9 cellular contexts compared by ENCODE assay signal in the genomic region with DNA sequence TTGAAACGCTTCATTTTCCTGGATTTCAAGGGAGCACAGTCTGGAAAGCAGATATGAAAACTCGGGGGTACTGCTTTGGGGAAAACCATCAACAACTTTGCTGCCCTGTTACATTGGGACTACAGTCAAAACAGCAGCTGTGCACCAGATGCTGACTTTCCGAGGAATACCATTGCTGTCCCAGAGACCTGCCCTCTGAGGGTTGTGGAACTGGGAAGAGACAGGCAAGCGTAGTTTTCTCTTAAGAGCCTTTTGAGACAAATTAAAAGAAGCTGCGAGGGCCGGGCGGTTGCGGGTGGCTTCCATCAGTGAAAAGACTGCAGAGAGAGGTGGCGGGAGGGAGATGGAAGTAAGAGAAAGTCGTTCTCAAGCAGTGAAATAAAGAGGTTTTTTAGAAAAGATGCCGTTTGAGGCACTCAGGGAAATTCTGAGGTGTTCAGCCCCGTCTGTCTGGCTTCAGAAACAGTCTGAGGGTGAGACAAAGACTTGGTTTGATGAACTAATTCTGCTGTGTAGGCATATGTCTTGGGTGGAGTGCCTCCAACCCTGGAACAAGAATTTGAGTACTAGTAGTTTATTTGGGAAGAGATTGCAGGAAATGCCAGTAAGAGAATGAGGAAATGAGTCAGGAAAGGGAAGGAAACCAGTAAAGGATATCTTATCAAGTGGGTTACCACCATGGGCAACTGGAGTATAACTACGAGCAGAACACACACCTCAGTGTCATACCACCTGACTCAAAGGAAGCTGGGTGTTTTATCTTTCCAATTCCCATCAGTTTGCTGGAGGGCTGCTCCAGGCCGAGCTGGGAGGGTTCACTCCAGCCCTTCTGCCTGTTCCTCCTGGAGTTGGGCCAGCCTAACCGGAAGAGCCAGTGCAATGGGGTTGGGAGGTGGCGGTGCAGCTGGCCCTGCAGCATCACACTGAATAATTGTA.
DNase-seq lines count a peak whose midpoint lies in the region; ATAC-seq and TF ChIP-seq lines count a peak whose summit lies in the region.
"Had no signal": no experiment of that assay in that cellular context is flagged by ENCODE, and none has a peak within 500 bp of the region (broad histone marks: within the 10 kb centered on the region; RNA-seq: fewer than 3 reads in every experiment).

No MANE protein-coding gene starts in this region.

- no peak overlapping the region for H2AFZ ChIP-seq in MM.1S (ENCODE audit: low read length)

- H3K4me1 ChIP-seq in lung (ENCODE audit: control insufficient read depth in 2 of 2, insufficient read depth in 2 of 2, low read length in 2 of 2) (peaks cover 20 to 24% of the 10 kb centered on the region in 2 donors), tibial artery (peaks cover 0 to 82% (median 54%) of the 10 kb centered on the region in 4 donors), MM.1S (ENCODE audit: low read length) (no peaks in the 10 kb centered on the region)

- no peak overlapping the region for H3K4me2 ChIP-seq in MM.1S (ENCODE audit: low read depth, low read length)

- H4K20me1 ChIP-seq in MM.1S (ENCODE audit: insufficient read depth, low read length): no peaks in the 10 kb centered on the region

- no peaks in the 10 kb centered on the region for H3K27me3 ChIP-seq in lung (ENCODE audit: control insufficient read depth, insufficient read depth)
- no peaks in the 10 kb centered on the region for H3K27me3 ChIP-seq in tibial artery
- no peaks in the 10 kb centered on the region for H3K27me3 ChIP-seq in MM.1S (replicated peaks; ENCODE audit: insufficient read depth, low read length)

- peak overlapping the region; percentile 66 for H3K4me3 Mint-ChIP-seq in activated CD4-positive, alpha-beta T cell treated with anti-CD3 and anti-CD28 coated beads, Interleukin-2, amount 10 ng/mL, durations not matched to agents 24 days and 14 days

- intact Hi-C loops in activated CD4-positive, alpha-beta T cell treated with anti-CD3 and anti-CD28 coated beads, Interleukin-2, amount 10 ng/mL, durations not matched to agents 24 days and 14 days (cut with micrococcal nuclease): loop anchor here (2.0 kb wide), 1 partner anchor 15 kb away; no protein-coding TSS in a partner anchor
- intact Hi-C loops in tibial artery (cut with DNase I; ENCODE audit: low total_unique reads): no loop called here

- H3K4me3 ChIP-seq in cardiac fibroblast (replicated peaks in 1 of 2; ENCODE audit: low read depth in 2 of 2, low read length in 2 of 2): peak overlapping the region in 1 of 2 donors; percentile 4
- no peak overlapping the region for H3K4me3 ChIP-seq in lung
- H3K4me3 ChIP-seq in tibial artery: no peak overlapping the region
- no peak overlapping the region for H3K4me3 ChIP-seq in MM.1S (ENCODE audit: low read length)

- H3K4me1 Mint-ChIP-seq in activated CD4-positive, alpha-beta T cell treated with anti-CD3 and anti-CD28 coated beads, Interleukin-2, amount 10 ng/mL, durations not matched to agents 24 days and 14 days: peaks cover 79% of the 10 kb centered on the region

- peak overlapping the region in 1 of 2 donors; percentile 80 for H3K27ac ChIP-seq in lung (ENCODE audit: low read depth in 1 of 2, low read length in 1 of 2)
- peak overlapping the region; percentile 45 to 64 for H3K27ac ChIP-seq in tibial artery
- no peak overlapping the region for H3K27ac ChIP-seq in MM.1S (ENCODE audit: low read length)
- H3K27ac ChIP-seq: VCaP had no signal

- H3K9me2 ChIP-seq in MM.1S (replicated peaks; ENCODE audit: insufficient read depth, low read length): no peaks in the 10 kb centered on the region

- 50 to 63% methylated on average over 16 of the region's 16 CpGs for WGBS in lung, 2 donors

- no peaks in the 10 kb centered on the region for H3K79me2 ChIP-seq in MM.1S (ENCODE audit: low read length)

- ATAC-seq in lung (ENCODE audit: insufficient read depth, low FRiP score) (peak; percentile 63), HG03108 (IDR thresholded peaks at IDR 0.05; ENCODE audit: unreplicated experiment) (no peak), HG03039 (IDR thresholded peaks at IDR 0.05; ENCODE audit: unreplicated experiment) (no peak)

- H3K36me3 ChIP-seq in lung (ENCODE audit: control insufficient read depth in 2 of 2, insufficient read depth in 2 of 2, low read length in 2 of 2) (peaks cover 5 to 15% of the 10 kb centered on the region in 2 donors), tibial artery (peaks cover 30 to 42% (median 30%) of the 10 kb centered on the region in 3 donors), MM.1S (replicated peaks; ENCODE audit: insufficient read depth, low read length) (no peaks in the 10 kb centered on the region)

- H3K27ac Mint-ChIP-seq in activated CD4-positive, alpha-beta T cell treated with anti-CD3 and anti-CD28 coated beads, Interleukin-2, amount 10 ng/mL, durations not matched to agents 24 days and 14 days: peak overlapping the region; percentile 68

- no peaks in the 10 kb centered on the region for H3K27me3 Mint-ChIP-seq in activated CD4-positive, alpha-beta T cell treated with anti-CD3 and anti-CD28 coated beads, Interleukin-2, amount 10 ng/mL, durations not matched to agents 24 days and 14 days

- peaks cover 78% of the 10 kb centered on the region for H3K36me3 Mint-ChIP-seq in activated CD4-positive, alpha-beta T cell treated with anti-CD3 and anti-CD28 coated beads, Interleukin-2, amount 10 ng/mL, durations not matched to agents 24 days and 14 days (ENCODE audit: low read depth)

- no peak for TF ChIP-seq CTCF in cardiac fibroblast (IDR thresholded peaks at IDR 0.05; ENCODE audit: low read depth, low read length)
- TF ChIP-seq CTCF in lung (IDR thresholded peaks at IDR 0.05; ENCODE audit: control extremely low read depth, extremely low read depth): no peak
- no peak for TF ChIP-seq CTCF in tibial artery (IDR thresholded peaks at IDR 0.05)
- no peak for TF ChIP-seq CTCF in MM.1S (IDR thresholded peaks at IDR 0.05; ENCODE audit: low read length)

- H3K9me3 ChIP-seq in lung (ENCODE audit: control insufficient read depth in 2 of 2, insufficient read depth in 1 of 2, low read length in 1 of 2) (no peaks in the 10 kb centered on the region), tibial artery (no peaks in the 10 kb centered on the region), MM.1S (replicated peaks; ENCODE audit: insufficient read depth, low read length) (no peaks in the 10 kb centered on the region)

- H3K9ac ChIP-seq in MM.1S (ENCODE audit: low read length): no peak overlapping the region

- no peaks in the 10 kb centered on the region for H3F3A ChIP-seq in MM.1S (ENCODE audit: insufficient read depth, low read length)

- no peak for DNase-seq in activated CD4-positive, alpha-beta T cell treated with anti-CD3 and anti-CD28 coated beads, Interleukin-2, amount 10 ng/mL, durations not matched to agents 24 days and 14 days
- DNase-seq in activated CD4-positive, alpha-beta T cell treated with anti-CD3 and anti-CD28 coated beads, Interleukin-2, amount 50 U/mL, for 4 hours: no peak
- DNase-seq in cardiac fibroblast (ENCODE audit: low read depth in 2 of 2): peak; percentile 71 to 73
- DNase-seq in lung (ENCODE audit: low spot score): no peak
- DNase-seq in tibial artery: no peak
- no peak for DNase-seq in MM.1S

- peaks cover 10% of the 10 kb centered on the region for H3K9me3 Mint-ChIP-seq in activated CD4-positive, alpha-beta T cell treated with anti-CD3 and anti-CD28 coated beads, Interleukin-2, amount 10 ng/mL, durations not matched to agents 24 days and 14 days

Comparison
In these comparisons a context has a peak if more than half of its experiments do, and no peak if none do; other contexts are left out.
1. DNase-seq: peak in cardiac fibroblast (2 of 2); none in activated CD4-positive, alpha-beta T cell treated with anti-CD3 and anti-CD28 coated beads, Interleukin-2, amount 10 ng/mL, durations not matched to agents 24 days and 14 days (single experiment), activated CD4-positive, alpha-beta T cell treated with anti-CD3 and anti-CD28 coated beads, Interleukin-2, amount 50 U/mL, for 4 hours (0 of 2), lung (single experiment), tibial artery (0 of 2) and MM.1S (single experiment).